ENCODE assay signal across 33 cellular contexts in genomic region chr4:133891001-133891400, GRCh38.
"Had no signal": no experiment of that assay in that cellular context is flagged by ENCODE, and none has a peak within 500 bp of the region (broad histone marks: within the 10 kb centered on the region; RNA-seq: fewer than 3 reads in every experiment).

No MANE protein-coding gene starts in this region.

- H3K27ac Mint-ChIP-seq: activated B cell treated with CpG ODN at 0.5 μM for 24 hours; activated CD8-positive, alpha-beta T cell treated with anti-CD3 and anti-CD28 coated beads for 36 hours; activated naive CD4-positive, alpha-beta T cell treated with anti-CD3 and anti-CD28 coated beads for 36 hours; activated naive CD4-positive, alpha-beta T cell treated with anti-CD3 and anti-CD28 coated beads, Interleukin-2, amount 50 U/mL, for 24 hours; activated naive CD8-positive, alpha-beta T cell treated with anti-CD3 and anti-CD28 coated beads for 36 hours; activated naive CD8-positive, alpha-beta T cell treated with anti-CD3 and anti-CD28 coated beads, Interleukin-2, amount 50 U/mL, for 24 hours; activated T-helper 17 cell treated with anti-CD3 and anti-CD28 coated beads, Interleukin-2, amount 50 U/mL, for 72 hours; brain; T-helper 17 cell; T-helper 2 cell treated with Interferon-gamma antibody and Interleukin-4, amounts not matched to agents 5 μg/mL and 100 μg/mL, for 36 hours had no signal

- H3K27me3 ChIP-seq: adrenal gland, breast epithelium, cardiac muscle cell, colonic mucosa, esophagus squamous epithelium, gastroesophageal sphincter had no signal

- H3K36me3 ChIP-seq: adrenal gland, breast epithelium, cardiac muscle cell, colonic mucosa, esophagus squamous epithelium, gastroesophageal sphincter, WERI-Rb-1 had no signal

- H3K9me3 ChIP-seq: adrenal gland, breast epithelium, colonic mucosa, esophagus squamous epithelium, gastroesophageal sphincter had no signal

- ATAC-seq: activated CD4-positive, CD25-positive, alpha-beta regulatory T cell treated with anti-CD3 and anti-CD28 coated beads, Interleukin-2, amount 50 U/mL, for 24 hours; activated CD8-positive, alpha-beta T cell treated with anti-CD3 and anti-CD28 coated beads for 36 hours; activated naive CD8-positive, alpha-beta T cell treated with anti-CD3 and anti-CD28 coated beads, Interleukin-2, amount 50 U/mL, for 24 hours; activated T-cell treated with anti-CD3 and anti-CD28 coated beads, Interleukin-2, amount 50 U/mL, for 4 hours; activated T-helper 17 cell treated with anti-CD3 and anti-CD28 coated beads, Interleukin-2, amount 50 U/mL, for 72 hours; gastroesophageal sphincter; T-helper 17 cell had no signal

- H3K4me1 ChIP-seq: adrenal gland, breast epithelium, colonic mucosa, esophagus squamous epithelium, gastroesophageal sphincter had no signal

- DNase-seq: activated B cell treated with CpG ODN at 0.5 μM for 24 hours; activated CD4-positive, alpha-beta T cell treated with anti-CD3 and anti-CD28 coated beads for 48 hours; activated CD4-positive, alpha-beta T cell treated with anti-CD3 and anti-CD28 coated beads, Interleukin-2, amount 50 U/mL, for 1 hour; activated CD4-positive, alpha-beta T cell treated with anti-CD3 and anti-CD28 coated beads, Interleukin-2, amount 50 U/mL, for 48 hours; activated CD8-positive, alpha-beta memory T cell treated with anti-CD3 and anti-CD28 coated beads for 24 hours; activated CD8-positive, alpha-beta T cell treated with anti-CD3 and anti-CD28 coated beads for 36 hours; activated effector memory CD4-positive, alpha-beta T cell treated with Interleukin-2 at 50 U/mL for 16 hours; activated naive CD4-positive, alpha-beta T cell treated with anti-CD3 and anti-CD28 coated beads for 36 hours; activated naive CD8-positive, alpha-beta T cell treated with anti-CD3 and anti-CD28 coated beads for 36 hours; activated naive CD8-positive, alpha-beta T cell treated with anti-CD3 and anti-CD28 coated beads, Interleukin-2, amount 50 U/mL, for 24 hours; activated T-cell treated with anti-CD3 and anti-CD28 coated beads, Interleukin-2, amount 50 U/mL, for 4 hours; adrenal gland; aorta; central memory CD4-positive, alpha-beta T cell; cerebellar nuclear complex; colonic mucosa; effector CD8-positive, alpha-beta T cell; esophagus squamous epithelium; foreskin melanocyte; head of caudate nucleus; T-helper 17 cell; T1000; WERI-Rb-1 had no signal

- H3K27ac ChIP-seq: adrenal gland, breast epithelium, cardiac muscle cell, colonic mucosa, epithelial cell of prostate, esophagus squamous epithelium, gastroesophageal sphincter, WERI-Rb-1 had no signal

- H3K36me3 Mint-ChIP-seq: activated naive CD4-positive, alpha-beta T cell treated with anti-CD3 and anti-CD28 coated beads, Interleukin-2, amount 50 U/mL, for 24 hours; activated naive CD8-positive, alpha-beta T cell treated with anti-CD3 and anti-CD28 coated beads for 36 hours; brain had no signal

- H3K27me3 Mint-ChIP-seq: activated B cell treated with CpG ODN at 0.5 μM for 24 hours; activated CD8-positive, alpha-beta T cell treated with anti-CD3 and anti-CD28 coated beads for 36 hours; activated naive CD4-positive, alpha-beta T cell treated with anti-CD3 and anti-CD28 coated beads, Interleukin-2, amount 50 U/mL, for 24 hours; activated naive CD8-positive, alpha-beta T cell treated with anti-CD3 and anti-CD28 coated beads for 36 hours; activated naive CD8-positive, alpha-beta T cell treated with anti-CD3 and anti-CD28 coated beads, Interleukin-2, amount 50 U/mL, for 24 hours; activated T-helper 17 cell treated with anti-CD3 and anti-CD28 coated beads, Interleukin-2, amount 50 U/mL, for 72 hours; T-helper 17 cell had no signal

- H3K4me3 Mint-ChIP-seq: activated B cell treated with CpG ODN at 0.5 μM for 24 hours; activated CD8-positive, alpha-beta T cell treated with anti-CD3 and anti-CD28 coated beads for 36 hours; activated naive CD4-positive, alpha-beta T cell treated with anti-CD3 and anti-CD28 coated beads for 36 hours; activated naive CD4-positive, alpha-beta T cell treated with anti-CD3 and anti-CD28 coated beads, Interleukin-2, amount 50 U/mL, for 24 hours; activated naive CD8-positive, alpha-beta T cell treated with anti-CD3 and anti-CD28 coated beads for 36 hours; activated naive CD8-positive, alpha-beta T cell treated with anti-CD3 and anti-CD28 coated beads, Interleukin-2, amount 50 U/mL, for 24 hours; activated T-cell treated with anti-CD3 and anti-CD28 coated beads, Interleukin-2, amount 50 U/mL, for 4 hours; activated T-helper 17 cell treated with anti-CD3 and anti-CD28 coated beads, Interleukin-2, amount 50 U/mL, for 72 hours; T-helper 17 cell; T-helper 2 cell treated with Interferon-gamma antibody and Interleukin-4, amounts not matched to agents 5 μg/mL and 100 μg/mL, for 36 hours had no signal

- H3K4me1 Mint-ChIP-seq: activated B cell treated with CpG ODN at 0.5 μM for 24 hours; activated naive CD4-positive, alpha-beta T cell treated with anti-CD3 and anti-CD28 coated beads, Interleukin-2, amount 50 U/mL, for 24 hours; activated naive CD8-positive, alpha-beta T cell treated with anti-CD3 and anti-CD28 coated beads for 36 hours; activated naive CD8-positive, alpha-beta T cell treated with anti-CD3 and anti-CD28 coated beads, Interleukin-2, amount 50 U/mL, for 24 hours; activated T-helper 17 cell treated with anti-CD3 and anti-CD28 coated beads, Interleukin-2, amount 50 U/mL, for 72 hours; T-helper 17 cell had no signal

- H3K4me3 ChIP-seq: adrenal gland, breast epithelium, cardiac muscle cell, colonic mucosa, esophagus squamous epithelium, gastroesophageal sphincter had no signal

- FAIRE-seq: endothelial cell of umbilical vein had no signal
